In the genomic region with DNA sequence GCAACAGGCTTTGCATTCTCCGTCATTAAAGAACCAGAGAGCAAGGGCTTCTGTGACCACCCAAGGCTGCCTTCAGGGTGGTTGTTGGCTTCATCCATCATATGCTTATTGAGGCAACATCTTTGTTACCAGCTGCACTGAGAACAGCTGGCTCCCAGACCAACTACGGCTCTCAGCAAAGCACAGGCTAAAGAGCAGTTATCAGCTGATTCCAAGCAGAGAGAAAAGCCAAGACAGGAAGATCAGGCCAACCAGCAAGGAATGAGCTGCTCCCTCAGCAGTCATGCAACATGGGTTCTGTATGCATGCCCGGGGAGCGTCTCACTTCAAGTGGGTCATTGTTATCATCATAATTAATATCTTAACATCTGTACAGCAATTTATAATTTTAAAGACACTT, we compare ENCODE assay signal across 29 cellular contexts.
"Had no signal": no experiment of that assay in that cellular context is flagged by ENCODE, and none has a peak within 500 bp of the region (broad histone marks: within the 10 kb centered on the region; RNA-seq: fewer than 3 reads in every experiment).

No MANE protein-coding gene starts in this region.

- H3K27me3 ChIP-seq: adrenal gland, ascending aorta, breast epithelium, cardiac muscle cell, colonic mucosa, esophagus squamous epithelium, foreskin keratinocyte, gastrocnemius medialis, heart left ventricle had no signal

- H3K4me3 ChIP-seq: adrenal gland, ascending aorta, breast epithelium, cardiac muscle cell, colonic mucosa, esophagus squamous epithelium, gastrocnemius medialis, heart left ventricle had no signal

- DNase-seq: activated CD4-positive, alpha-beta memory T cell treated with anti-CD3 and anti-CD28 coated beads for 36 hours; activated CD4-positive, alpha-beta T cell treated with anti-CD3 and anti-CD28 coated beads for 36 hours; activated CD4-positive, alpha-beta T cell treated with anti-CD3 and anti-CD28 coated beads, Interleukin-2, amount 10 ng/mL, durations not matched to agents 24 days and 14 days; activated CD4-positive, CD25-positive, alpha-beta regulatory T cell; activated CD4-positive, CD25-positive, alpha-beta regulatory T cell treated with anti-CD3 and anti-CD28 coated beads, Interleukin-2, amount 50 U/mL, for 72 hours; activated CD8-positive, alpha-beta memory T cell treated with anti-CD3 and anti-CD28 coated beads, Interleukin-2, amount 10 ng/mL, durations not matched to agents 7 days and 5 days; activated CD8-positive, alpha-beta memory T cell treated with anti-CD3 and anti-CD28 coated beads, Interleukin-2, amount 50 U/mL, for 4 hours; activated CD8-positive, alpha-beta T cell treated with anti-CD3 and anti-CD28 coated beads, Interleukin-2, amount 10 ng/mL, durations not matched to agents 7 days and 5 days; activated effector memory CD4-positive, alpha-beta T cell treated with anti-CD3 and anti-CD28 coated beads, Interleukin-2, amount 50 U/mL, for 16 hours; activated naive CD4-positive, alpha-beta T cell treated with anti-CD3 and anti-CD28 coated beads for 36 hours; activated naive CD8-positive, alpha-beta T cell treated with anti-CD3 and anti-CD28 coated beads for 36 hours; activated naive CD8-positive, alpha-beta T cell treated with anti-CD3 and anti-CD28 coated beads, Interleukin-2, amount 50 U/mL, for 24 hours; activated T-cell treated with anti-CD3 and anti-CD28 coated beads, Interleukin-2, amount 50 U/mL, for 1 hour; activated T-cell treated with anti-CD3 and anti-CD28 coated beads, Interleukin-2, amount 50 U/mL, for 48 hours; adrenal gland; central memory CD4-positive, alpha-beta T cell; cerebellar nuclear complex; colonic mucosa; effector CD8-positive, alpha-beta T cell; esophagus squamous epithelium; foreskin keratinocyte; gastrocnemius medialis; glutamatergic neuron; heart left ventricle; T-helper 2 cell had no signal

- H3K4me1 ChIP-seq: adrenal gland, ascending aorta, breast epithelium, colonic mucosa, esophagus squamous epithelium, foreskin keratinocyte, gastrocnemius medialis, heart left ventricle had no signal

- H3K9me3 ChIP-seq: adrenal gland, colonic mucosa had no signal

- H3K36me3 ChIP-seq: adrenal gland, ascending aorta, breast epithelium, cardiac muscle cell, colonic mucosa, esophagus squamous epithelium, gastrocnemius medialis, heart left ventricle had no signal

- H3K27ac ChIP-seq: adrenal gland, ascending aorta, breast epithelium, cardiac muscle cell, colonic mucosa, epithelial cell of prostate, esophagus squamous epithelium, foreskin keratinocyte, gastrocnemius medialis, heart left ventricle had no signal

- ATAC-seq: activated CD4-positive, alpha-beta T cell treated with anti-CD3 and anti-CD28 coated beads for 36 hours; activated CD8-positive, alpha-beta memory T cell treated with anti-CD3 and anti-CD28 coated beads, Interleukin-2, amount 10 ng/mL, durations not matched to agents 7 days and 5 days; activated CD8-positive, alpha-beta T cell treated with anti-CD3 and anti-CD28 coated beads, Interleukin-2, amount 10 ng/mL, durations not matched to agents 7 days and 5 days; activated naive CD8-positive, alpha-beta T cell treated with anti-CD3 and anti-CD28 coated beads, Interleukin-2, amount 50 U/mL, for 24 hours; foreskin keratinocyte; gastrocnemius medialis; heart left ventricle had no signal
